Comparison of ENCODE assay signal across 8 cellular contexts in the genomic region with DNA sequence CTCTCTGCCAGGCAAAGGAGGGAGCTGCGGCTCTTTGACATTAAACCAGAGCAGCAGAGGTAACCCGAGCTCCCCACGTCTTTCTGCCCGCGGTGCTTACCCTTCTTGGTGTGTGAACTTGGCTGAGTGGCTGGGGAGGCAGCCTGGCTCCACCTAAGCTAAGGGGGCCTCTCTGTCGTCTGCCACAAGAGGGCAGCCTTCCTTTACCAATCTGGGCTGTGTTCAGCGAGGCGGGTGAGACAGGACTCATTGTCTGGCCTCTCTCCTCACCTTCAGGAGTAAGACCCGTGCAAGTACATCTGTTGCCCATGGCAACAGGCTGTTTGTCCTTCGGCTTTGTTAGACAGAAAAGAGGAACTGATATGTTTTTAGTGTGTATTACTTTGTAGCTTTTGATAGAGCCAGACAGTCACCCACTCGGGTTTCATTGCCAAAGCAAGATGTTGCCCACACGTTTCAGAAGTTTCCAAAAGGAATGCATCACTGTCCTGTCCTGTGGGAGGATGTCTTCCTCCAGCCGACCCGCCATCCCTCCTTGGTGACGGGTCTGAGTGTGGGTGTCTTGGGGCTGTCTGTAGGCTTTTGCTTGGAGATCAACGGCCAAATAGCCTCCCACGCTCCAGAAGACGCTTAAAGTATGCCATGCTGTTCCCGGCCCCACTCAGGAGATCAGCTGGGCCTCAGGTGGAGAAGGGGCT. TPM values are rescaled to one million over a fixed set of nuclear protein-coding genes. Genes with fewer than 3 reads are reported as not detected.
DNase-seq lines count a peak whose midpoint lies in the region; TF ChIP-seq lines count a peak whose summit lies in the region.

No MANE protein-coding gene starts in this region.

- no peaks in the 10 kb centered on the region for H3K9me3 Mint-ChIP-seq in activated naive CD4-positive, alpha-beta T cell treated with anti-CD3 and anti-CD28 coated beads for 36 hours
- peaks cover 7% of the 10 kb centered on the region for H3K9me3 Mint-ChIP-seq in glutamatergic neuron (ENCODE audit: unreplicated experiment)

- no peaks in the 10 kb centered on the region for H3K9me2 ChIP-seq in GM23248 (ENCODE audit: insufficient read depth)

- no peak overlapping the region for H3K27ac ChIP-seq in GM23248
- H3K27ac ChIP-seq in uterus: no peak overlapping the region

- in situ Hi-C loops in GM23248 (cut with MboI) (loop anchor here (10.0 kb wide), 1 partner anchor 104 kb away; the partner anchor contains the start of gene C19orf12), SK-MEL-5 (cut with HindIII; ENCODE audit: low pct_unique_long_range_greater_than_20kb, low sequenced_read_pairs) (no loop called here)

- H3K4me1 ChIP-seq in GM23248 (ENCODE audit: insufficient read depth) (peaks cover 5% of the 10 kb centered on the region; the same call in 1 of the 2 replicates), uterus (peaks cover 0 to 5% of the 10 kb centered on the region in 2 donors)

- WGBS in GM23248 (ENCODE audit: low coverage in 1 of 2, low lambda C conversion rate in 2 of 2, missing lambda C conversion rate in 2 of 2), 2 experiments: 29% methylated on average over 19 of the region's 19 CpGs

- peak; percentile 63 for DNase-seq in GF-D8 (lab: John Stamatoyannopoulos, UW)
- DNase-seq in GM23248: peak; percentile 90
- DNase-seq in Kasumi-1 (lab: John Stamatoyannopoulos, UW): peak; percentile 82 to 83
- peak; percentile 81 for DNase-seq in SK-MEL-5 (ENCODE audit: low read depth, low spot score)
- DNase-seq in activated naive CD4-positive, alpha-beta T cell treated with anti-CD3 and anti-CD28 coated beads for 36 hours: peak; percentile 92
- peak; percentile 86 for DNase-seq in glutamatergic neuron
- peak; percentile 95 for DNase-seq in posterior vena cava (ENCODE audit: low spot score)
- peak; percentile 84 to 86 for DNase-seq in uterus

- H3K4me3 Mint-ChIP-seq in activated naive CD4-positive, alpha-beta T cell treated with anti-CD3 and anti-CD28 coated beads for 36 hours: no peak overlapping the region
- H3K4me3 Mint-ChIP-seq in glutamatergic neuron (ENCODE audit: unreplicated experiment): no peak overlapping the region

- H3K4me2 ChIP-seq in GM23248 (ENCODE audit: unreplicated experiment): no peak overlapping the region

- H3K4me3 ChIP-seq in GM23248 (no peak overlapping the region), uterus (no peak overlapping the region)

- no peaks in the 10 kb centered on the region for H3F3A ChIP-seq in GM23248 (ENCODE audit: insufficient read depth)

- H3K27me3 Mint-ChIP-seq in activated naive CD4-positive, alpha-beta T cell treated with anti-CD3 and anti-CD28 coated beads for 36 hours (ENCODE audit: low read depth): no peaks in the 10 kb centered on the region
- H3K27me3 Mint-ChIP-seq in glutamatergic neuron (ENCODE audit: unreplicated experiment): peaks cover 7% of the 10 kb centered on the region

- H3K27me3 ChIP-seq in GM23248 (replicated peaks; ENCODE audit: insufficient read depth) (no peaks in the 10 kb centered on the region), uterus (no peaks in the 10 kb centered on the region)

- H2AFZ ChIP-seq in GM23248: no peak overlapping the region

- no peak for TF ChIP-seq POLR2A in uterus (IDR thresholded peaks at IDR 0.05)

- H3K9me3 ChIP-seq in GM23248 (ENCODE audit: low read depth): no peaks in the 10 kb centered on the region
- no peaks in the 10 kb centered on the region for H3K9me3 ChIP-seq in uterus

- H4K20me1 ChIP-seq in GM23248 (ENCODE audit: insufficient read depth): no peaks in the 10 kb centered on the region

- intact Hi-C loops in activated naive CD4-positive, alpha-beta T cell treated with anti-CD3 and anti-CD28 coated beads for 36 hours (cut with micrococcal nuclease): loop anchor here (1.0 kb wide), 3 partner anchors 58 to 106 kb away; no protein-coding TSS in a partner anchor
- intact Hi-C loops in posterior vena cava (cut with DNase I) (loop anchor here (5.0 kb wide), 2 partner anchors 82 to 107 kb away; partner anchors contain the start of gene C19orf12 (in 1 of the 2)), uterus (cut with DNase I; ENCODE audit: low total_unique reads) (loop anchor here (5.0 kb wide), 1 partner anchor 107 kb away; the partner anchor contains the start of gene C19orf12)

- no peak overlapping the region for H3K27ac Mint-ChIP-seq in activated naive CD4-positive, alpha-beta T cell treated with anti-CD3 and anti-CD28 coated beads for 36 hours
- H3K27ac Mint-ChIP-seq in glutamatergic neuron (ENCODE audit: unreplicated experiment): no peak overlapping the region

- peaks cover 38% of the 10 kb centered on the region for H3K36me3 Mint-ChIP-seq in activated naive CD4-positive, alpha-beta T cell treated with anti-CD3 and anti-CD28 coated beads for 36 hours (ENCODE audit: low read depth)
- peaks cover 5% of the 10 kb centered on the region for H3K36me3 Mint-ChIP-seq in glutamatergic neuron (ENCODE audit: unreplicated experiment)

- H3K36me3 ChIP-seq in GM23248 (ENCODE audit: low read depth) (peaks cover 6% of the 10 kb centered on the region; the same call in 1 of the 2 replicates), uterus (no peaks in the 10 kb centered on the region)

- peaks cover 15% of the 10 kb centered on the region for H3K79me2 ChIP-seq in GM23248 (ENCODE audit: insufficient read depth)

- H3K4me1 Mint-ChIP-seq in activated naive CD4-positive, alpha-beta T cell treated with anti-CD3 and anti-CD28 coated beads for 36 hours (ENCODE audit: low read depth): peaks cover 24% of the 10 kb centered on the region
- H3K4me1 Mint-ChIP-seq in glutamatergic neuron (ENCODE audit: low read depth, unreplicated experiment): peaks cover 3% of the 10 kb centered on the region

- CTCF ChIA-PET in activated naive CD4-positive, alpha-beta T cell treated with anti-CD3 and anti-CD28 coated beads for 36 hours (lab: Charles Lee): interaction anchor here (0.6 to 6.9 kb wide), 33 partner anchors 10 to 393 kb away, joined by 3 to 147 read pairs (median 5); partner anchors contain the start of genes C19orf12 and PLEKHF1

- H3K9ac ChIP-seq in GM23248: 0 out of 2 replicates have a peak overlapping the region, but pooled peaks have one; percentile 6

- TF ChIP-seq CTCF in glutamatergic neuron (IDR thresholded peaks at IDR 0.05; ENCODE audit: partially characterized antibody, unreplicated experiment) (peak; percentile 78), uterus (IDR thresholded peaks at IDR 0.05) (peak; percentile 84 to 91 (median 88))

RNA-seq across cellular contexts. Expression of gene POP4, which starts 4.6 kb away (rescaled TPM):
- total RNA-seq in GM23248 (2014; rRNA removed; shearing (Covaris generic)): 62.5 and 65.8 TPM in 2 replicates
- polyA plus RNA-seq in GM23248 (2016; fragmentation: Nextera tagmentation; extraction: Ambion mirVana): 132 and 139 TPM in 2 replicates
- 105 TPM in 2 replicates for total RNA-seq in SK-MEL-5 (2014; rRNA removed; shearing (Covaris generic))
- 59.5 and 71.9 TPM in 2 replicates for polyA plus RNA-seq in SK-MEL-5 (2015; cell fraction: cytosol; rRNA removed)
- 153 and 215 TPM in 2 replicates for polyA plus RNA-seq in SK-MEL-5 (2015; cell fraction: nucleus; rRNA removed)
- total RNA-seq in activated naive CD4-positive, alpha-beta T cell treated with anti-CD3 and anti-CD28 coated beads for 36 hours: 10 to 100 TPM; 79.5 to 83.3 TPM
- 37.9 TPM for total RNA-seq in glutamatergic neuron (ENCODE audit: unreplicated experiment)
- total RNA-seq in posterior vena cava: 10 to 100 TPM; 41.4 to 49.1 TPM
- 10 to 100 TPM; 10.3 to 54.0 (median 36.4) TPM for total RNA-seq in uterus

RNA-seq across cellular contexts. Expression of gene PLEKHF1, which starts 54.5 kb away (rescaled TPM):
- total RNA-seq in GM23248 (2014; rRNA removed; shearing (Covaris generic)): 18.0 and 23.4 TPM in 2 replicates
- polyA plus RNA-seq in GM23248 (2016; fragmentation: Nextera tagmentation; extraction: Ambion mirVana): 9.0 and 9.3 TPM in 2 replicates
- total RNA-seq in SK-MEL-5 (2014; rRNA removed; shearing (Covaris generic)): 12.6 and 13.9 TPM in 2 replicates
- polyA plus RNA-seq in SK-MEL-5 (2015; cell fraction: cytosol; rRNA removed): 27.3 and 27.5 TPM in 2 replicates
- polyA plus RNA-seq in SK-MEL-5 (2015; cell fraction: nucleus; rRNA removed): 17.7 and 28.5 TPM in 2 replicates
- 10 to 100 TPM; 20.7 to 21.0 TPM for total RNA-seq in activated naive CD4-positive, alpha-beta T cell treated with anti-CD3 and anti-CD28 coated beads for 36 hours
- total RNA-seq in glutamatergic neuron (ENCODE audit: unreplicated experiment) (0.96 TPM), posterior vena cava (10 to 100 TPM; 20.7 to 21.0 TPM), uterus (10 to 100 TPM in 3 of 4 donors, 1 to 10 TPM in 1; 7.4 to 35.9 (median 19.7) TPM)
